In genomic region chr9:27436234-27436633, GRCh38 we compare ENCODE assay signal across 16 cellular contexts.
DNase-seq lines count a peak whose midpoint lies in the region; ATAC-seq and TF ChIP-seq lines count a peak whose summit lies in the region.
"Had no signal": no experiment of that assay in that cellular context is flagged by ENCODE, and none has a peak within 500 bp of the region (broad histone marks: within the 10 kb centered on the region; RNA-seq: fewer than 3 reads in every experiment).

No MANE protein-coding gene starts in this region.

- WGBS in stomach, 5 donors = 31 to 53% (median 35%) methylated on average over 3 of the region's 3 CpGs

- peak; percentile 91 for ATAC-seq in RWPE2 (ENCODE audit: low read depth)
- ATAC-seq in CD8-positive, alpha-beta T cell = no peak

- H3K9me3 ChIP-seq in RWPE2 (ENCODE audit: severe bottlenecking) = no peaks in the 10 kb centered on the region
- H3K9me3 ChIP-seq in stomach = no peaks in the 10 kb centered on the region
- H3K9me3 ChIP-seq in CD8-positive, alpha-beta T cell (ENCODE audit: low read length) = no peaks in the 10 kb centered on the region
- H3K9me3 ChIP-seq: SK-N-SH, thoracic aorta had no signal

- H3K4me1 ChIP-seq in RWPE2 (ENCODE audit: insufficient read depth, poor library complexity, severe bottlenecking) (peaks cover 54% of the 10 kb centered on the region), stomach (peaks cover 29 to 74% (median 53%) of the 10 kb centered on the region in 4 donors)
- no peaks in the 10 kb centered on the region for H3K4me1 ChIP-seq in CD8-positive, alpha-beta T cell (ENCODE audit: insufficient read depth, low read length)

- intact Hi-C loops in stomach (cut with DNase I; ENCODE audit: low total_unique reads) = no loop called here
- intact Hi-C loops in CD8-positive, alpha-beta T cell (cut with DNase I, micrococcal nuclease) = no loop called here

- peaks cover 9% of the 10 kb centered on the region for H3K4me1 Mint-ChIP-seq in CD8-positive, alpha-beta T cell (ENCODE audit: low read depth)

- POLR2A ChIA-PET in CD8-positive, alpha-beta T cell (lab: Charles Lee) = no interaction called here

- H3K36me3 ChIP-seq in RWPE2 (ENCODE audit: low read depth) (peaks cover 1% of the 10 kb centered on the region; the same call in 1 of the 2 replicates), stomach (no peaks in the 10 kb centered on the region)
- H3K36me3 ChIP-seq in CD8-positive, alpha-beta T cell (ENCODE audit: insufficient read depth, low read length) = no peaks in the 10 kb centered on the region
- H3K36me3 ChIP-seq: thoracic aorta had no signal

- no peaks in the 10 kb centered on the region for H3K9me3 Mint-ChIP-seq in CD8-positive, alpha-beta T cell

- no peak for TF ChIP-seq EP300 in stomach (IDR thresholded peaks at IDR 0.05)

- no peaks in the 10 kb centered on the region for H3K36me3 Mint-ChIP-seq in CD8-positive, alpha-beta T cell
- H3K36me3 Mint-ChIP-seq: CD4-positive, CD25-positive, alpha-beta regulatory T cell had no signal

- peak overlapping the region; percentile 100 for H3K27ac ChIP-seq in RWPE2 (ENCODE audit: poor library complexity, severe bottlenecking)
- H3K27ac ChIP-seq in stomach = peak overlapping the region in 3 of 5 donors; percentile 13 to 59 (median 39)
- H3K27ac ChIP-seq in CD8-positive, alpha-beta T cell (ENCODE audit: low read depth, low read length) = no peak overlapping the region
- H3K27ac ChIP-seq: HL-60, thoracic aorta had no signal

- peak; percentile 95 for DNase-seq in LNCaP clone FGC (ENCODE audit: low read depth)
- DNase-seq in RWPE2 (ENCODE audit: low spot score) = no peak
- peak; percentile 70 for DNase-seq in kidney tubule cell (ENCODE audit: low spot score)
- peak; percentile 61 for DNase-seq in stomach
- no peak for DNase-seq in CD8-positive, alpha-beta T cell
- DNase-seq in NCI-H446 (lab: John Stamatoyannopoulos, UW) = no peak
- DNase-seq in activated CD4-positive, alpha-beta T cell treated with anti-CD3 and anti-CD28 coated beads for 48 hours = no peak
- DNase-seq: CD4-positive, CD25-positive, alpha-beta regulatory T cell; GDM1; glutamatergic neuron; Kasumi-1; kidney; SK-N-SH had no signal

- TF ChIP-seq POLR2A in stomach (IDR thresholded peaks at IDR 0.05) = no peak

- no peak for TF ChIP-seq CTCF in LNCaP clone FGC (IDR thresholded peaks at IDR 0.05; ENCODE audit: control insufficient read depth, extremely low read depth, insufficient read depth)
- TF ChIP-seq CTCF in RWPE2 (IDR thresholded peaks at IDR 0.05; ENCODE audit: poor library complexity, severe bottlenecking) = no peak
- TF ChIP-seq CTCF in stomach (IDR thresholded peaks at IDR 0.05) = no peak
- TF ChIP-seq CTCF in CD8-positive, alpha-beta T cell (IDR thresholded peaks at IDR 0.05) = no peak

- H3K27ac Mint-ChIP-seq in CD8-positive, alpha-beta T cell = no peak overlapping the region
- H3K27ac Mint-ChIP-seq: CD4-positive, CD25-positive, alpha-beta regulatory T cell had no signal

- CTCF ChIA-PET in CD8-positive, alpha-beta T cell (lab: Charles Lee) = no interaction called here

- H3K4me3 ChIP-seq in LNCaP clone FGC (ENCODE audit: low read depth, low read length) (no peak overlapping the region), RWPE2 (ENCODE audit: severe bottlenecking) (no peak overlapping the region), stomach (no peak overlapping the region)
- no peak overlapping the region for H3K4me3 ChIP-seq in CD8-positive, alpha-beta T cell (ENCODE audit: low read depth, low read length)
- H3K4me3 ChIP-seq: thoracic aorta had no signal

- H3K27me3 ChIP-seq in RWPE2 (ENCODE audit: insufficient read depth, poor library complexity, severe bottlenecking) (no peaks in the 10 kb centered on the region), stomach (no peaks in the 10 kb centered on the region)
- H3K27me3 ChIP-seq in CD8-positive, alpha-beta T cell (ENCODE audit: insufficient read depth, low read length) = no peaks in the 10 kb centered on the region

- no peak overlapping the region for H3K4me3 Mint-ChIP-seq in CD8-positive, alpha-beta T cell
- H3K4me3 Mint-ChIP-seq: CD4-positive, CD25-positive, alpha-beta regulatory T cell had no signal

- no peaks in the 10 kb centered on the region for H3K27me3 Mint-ChIP-seq in CD8-positive, alpha-beta T cell (ENCODE audit: low read depth)
- H3K27me3 Mint-ChIP-seq: progenitor cell of endocrine pancreas had no signal

Comparison
In these comparisons a context has a peak if more than half of its experiments do, and no peak if none do; other contexts are left out.
1. DNase-seq: peak in LNCaP clone FGC (single experiment), kidney tubule cell (single experiment) and stomach (single experiment); none in RWPE2 (single experiment), CD8-positive, alpha-beta T cell (0 of 7), NCI-H446 (0 of 2) and activated CD4-positive, alpha-beta T cell treated with anti-CD3 and anti-CD28 coated beads for 48 hours (single experiment).